2 cellular contexts compared by ENCODE assay signal in genomic region chr6:156767603-156768467, GRCh38.
TF ChIP-seq lines count a peak whose summit lies in the region.

No MANE protein-coding gene starts in this region.

TF ChIP-seq in SK-N-SH, 30 proteins besides CTCF, POLR2A, EP300 and RAD21 (continued from another document):
- TF ChIP-seq REST (IDR thresholded peaks at IDR 0.05; ENCODE audit: low read depth, low read length) (no peak), GABPA (IDR thresholded peaks at IDR 0.05; ENCODE audit: low read depth) (no peak), GATA2 (CRISPR knock-in tag; IDR thresholded peaks at IDR 0.05) (no peak), EZH2phosphoT487 (IDR thresholded peaks at IDR 0.05; ENCODE audit: borderline replicate concordance, low read depth) (no peak), FOXM1 (IDR thresholded peaks at IDR 0.05; ENCODE audit: low read depth) (no peak), YY1 (IDR thresholded peaks at IDR 0.05; ENCODE audit: low read depth) (no peak), MXI1 (IDR thresholded peaks at IDR 0.05; ENCODE audit: low read depth, low read length) (no peak), SMC3 (IDR thresholded peaks at IDR 0.05; ENCODE audit: low read depth, low read length) (no peak), PBX3 (IDR thresholded peaks at IDR 0.05) (no peak)
- TF ChIP-seq, protein P1, sequence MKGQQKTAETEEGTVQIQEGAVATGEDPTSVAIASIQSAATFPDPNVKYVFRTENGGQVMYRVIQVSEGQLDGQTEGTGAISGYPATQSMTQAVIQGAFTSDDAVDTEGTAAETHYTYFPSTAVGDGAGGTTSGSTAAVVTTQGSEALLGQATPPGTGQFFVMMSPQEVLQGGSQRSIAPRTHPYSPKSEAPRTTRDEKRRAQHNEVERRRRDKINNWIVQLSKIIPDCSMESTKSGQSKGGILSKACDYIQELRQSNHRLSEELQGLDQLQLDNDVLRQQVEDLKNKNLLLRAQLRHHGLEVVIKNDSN (IDR thresholded peaks at IDR 0.05; ENCODE audit: borderline replicate concordance, low read depth), result no peak
- TF ChIP-seq, protein P2, sequence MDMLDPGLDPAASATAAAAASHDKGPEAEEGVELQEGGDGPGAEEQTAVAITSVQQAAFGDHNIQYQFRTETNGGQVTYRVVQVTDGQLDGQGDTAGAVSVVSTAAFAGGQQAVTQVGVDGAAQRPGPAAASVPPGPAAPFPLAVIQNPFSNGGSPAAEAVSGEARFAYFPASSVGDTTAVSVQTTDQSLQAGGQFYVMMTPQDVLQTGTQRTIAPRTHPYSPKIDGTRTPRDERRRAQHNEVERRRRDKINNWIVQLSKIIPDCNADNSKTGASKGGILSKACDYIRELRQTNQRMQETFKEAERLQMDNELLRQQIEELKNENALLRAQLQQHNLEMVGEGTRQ (IDR thresholded peaks at IDR 0.05; ENCODE audit: borderline replicate concordance, low read depth, low read length), result no peak

TF ChIP-seq in SK-N-SH treated with all-trans-retinoic acid at 6 μM for 48 hours, 23 proteins besides CTCF, POLR2A, EP300 and RAD21 (continued from another document):
- TF ChIP-seq TSHZ2 (CRISPR knock-in tag; IDR thresholded peaks at IDR 0.05) (no peak), ZNF565 (CRISPR knock-in tag; conservative IDR thresholded peaks at IDR 0.05; ENCODE audit: low read depth) (no peak), ZC3H10 (CRISPR knock-in tag; IDR thresholded peaks at IDR 0.05) (no peak), ZFP3 (CRISPR knock-in tag; IDR thresholded peaks at IDR 0.05) (no peak), BACH2 (CRISPR knock-in tag; IDR thresholded peaks at IDR 0.05; ENCODE audit: borderline replicate concordance) (no peak), SNAI2 (CRISPR knock-in tag; IDR thresholded peaks at IDR 0.05) (no peak), TOX (CRISPR knock-in tag; IDR thresholded peaks at IDR 0.05; ENCODE audit: borderline replicate concordance) (no peak), TCF4 (CRISPR knock-in tag; IDR thresholded peaks at IDR 0.05; ENCODE audit: borderline replicate concordance) (no peak), PPARA (CRISPR knock-in tag; IDR thresholded peaks at IDR 0.05; ENCODE audit: borderline replicate concordance) (no peak), PATZ1 (CRISPR knock-in tag; IDR thresholded peaks at IDR 0.05; ENCODE audit: borderline replicate concordance) (no peak), OSR1 (CRISPR knock-in tag; IDR thresholded peaks at IDR 0.05) (no peak), ISL1 (CRISPR knock-in tag; IDR thresholded peaks at IDR 0.05) (no peak), ZFP30 (CRISPR knock-in tag; IDR thresholded peaks at IDR 0.05) (no peak), ARNTL (CRISPR knock-in tag; IDR thresholded peaks at IDR 0.05; ENCODE audit: borderline replicate concordance, low read depth) (no peak), RARB (CRISPR knock-in tag; IDR thresholded peaks at IDR 0.05) (no peak), ZNF70 (CRISPR knock-in tag; IDR thresholded peaks at IDR 0.05) (no peak)
- TF ChIP-seq, protein P3, sequence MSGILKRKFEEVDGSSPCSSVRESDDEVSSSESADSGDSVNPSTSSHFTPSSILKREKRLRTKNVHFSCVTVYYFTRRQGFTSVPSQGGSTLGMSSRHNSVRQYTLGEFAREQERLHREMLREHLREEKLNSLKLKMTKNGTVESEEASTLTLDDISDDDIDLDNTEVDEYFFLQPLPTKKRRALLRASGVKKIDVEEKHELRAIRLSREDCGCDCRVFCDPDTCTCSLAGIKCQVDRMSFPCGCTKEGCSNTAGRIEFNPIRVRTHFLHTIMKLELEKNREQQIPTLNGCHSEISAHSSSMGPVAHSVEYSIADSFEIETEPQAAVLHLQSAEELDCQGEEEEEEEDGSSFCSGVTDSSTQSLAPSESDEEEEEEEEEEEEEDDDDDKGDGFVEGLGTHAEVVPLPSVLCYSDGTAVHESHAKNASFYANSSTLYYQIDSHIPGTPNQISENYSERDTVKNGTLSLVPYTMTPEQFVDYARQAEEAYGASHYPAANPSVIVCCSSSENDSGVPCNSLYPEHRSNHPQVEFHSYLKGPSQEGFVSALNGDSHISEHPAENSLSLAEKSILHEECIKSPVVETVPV (CRISPR knock-in tag; IDR thresholded peaks at IDR 0.05), result no peak
TF ChIP-seq in SK-N-SH treated with all-trans-retinoic acid at 6 μM for 48 hours: peak in this region for 0.
